16 cellular contexts compared by ENCODE assay signal in the genomic region with DNA sequence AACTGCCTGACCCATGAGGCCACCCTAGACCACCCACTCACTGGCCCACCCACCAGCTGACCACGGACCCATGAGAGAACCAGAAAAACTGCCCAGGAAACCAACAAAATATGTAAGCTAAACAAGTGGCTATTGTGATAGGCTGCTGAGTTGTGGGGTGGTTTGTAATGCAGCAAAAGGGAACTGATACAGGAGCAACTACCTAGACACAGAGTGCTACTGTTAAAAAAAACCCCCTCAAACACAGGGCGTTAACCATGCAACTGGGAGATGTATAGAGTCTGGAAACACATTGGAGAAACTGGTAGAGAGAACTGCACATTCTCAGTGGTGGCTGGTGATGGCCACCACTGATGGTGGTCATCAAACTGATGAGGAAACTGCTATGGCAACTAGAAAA.
DNase-seq lines count a peak whose midpoint lies in the region; ATAC-seq, FAIRE-seq and TF ChIP-seq lines count a peak whose summit lies in the region.
"Had no signal": no experiment of that assay in that cellular context is flagged by ENCODE, and none has a peak within 500 bp of the region (broad histone marks: within the 10 kb centered on the region; RNA-seq: fewer than 3 reads in every experiment).

No MANE protein-coding gene starts in this region.

- BruUV-seq in OCI-LY7 (replicated peaks; lab: Mats Ljungman, UMichigan) = no TSS peak

- no peak overlapping the region for H3K27ac ChIP-seq in small intestine (ENCODE audit: low read depth in 1 of 2, low read length in 1 of 2)
- H3K27ac ChIP-seq in OCI-LY7 (ENCODE audit: low read depth, low read length, poor library complexity, severe bottlenecking) = no peak overlapping the region
- H3K27ac ChIP-seq: PC-9 had no signal

- DNase-seq in small intestine (no peak), ecto neural progenitor cell (ENCODE audit: low spot score) (no peak), OCI-LY7 (ENCODE audit: low spot score) (no peak)
- no peak for DNase-seq in stimulated activated CD4-positive, alpha-beta T cell treated with anti-CD3 and anti-CD28 coated beads, Interleukin-15, amount 100 ng/mL, for 24 hours
- DNase-seq: activated T-cell treated with anti-CD3 and anti-CD28 coated beads, Interleukin-2, amount 50 U/mL, for 72 hours; anterior cingulate cortex; EL; immature natural killer cell; NCI-H1105; NCI-H345; PC-9; stimulated activated CD4-positive, alpha-beta T cell treated with anti-CD3 and anti-CD28 coated beads, Interleukin-2, amount 100 ng/mL, for 24 hours had no signal

- ATAC-seq in GM18505 (IDR thresholded peaks at IDR 0.05; ENCODE audit: unreplicated experiment) (peak; percentile 98), GM19467 (IDR thresholded peaks at IDR 0.05; ENCODE audit: unreplicated experiment) (peak; percentile 92), HG02798 (IDR thresholded peaks at IDR 0.05; ENCODE audit: poor library complexity, unreplicated experiment) (peak; percentile 94), HG03432 (IDR thresholded peaks at IDR 0.05; ENCODE audit: unreplicated experiment) (peak; percentile 86)
- ATAC-seq: activated T-cell treated with anti-CD3 and anti-CD28 coated beads, Interleukin-2, amount 50 U/mL, for 72 hours had no signal

- no peaks in the 10 kb centered on the region for H3K36me3 ChIP-seq in small intestine (ENCODE audit: control insufficient read depth in 2 of 2, insufficient read depth in 2 of 2, low read length in 2 of 2)
- H3K36me3 ChIP-seq in OCI-LY7 (ENCODE audit: insufficient read depth, low read length) = no peaks in the 10 kb centered on the region

- intact Hi-C loops in OCI-LY7 (cut with micrococcal nuclease; ENCODE audit: unreplicated experiment) = no loop called here

- WGBS in small intestine, 3 donors = 66 to 85% (median 71%) methylated on average over 2 of the region's 2 CpGs

- POLR2A ChIA-PET in OCI-LY7 (lab: Charles Lee) = no interaction called here

- H3K4me1 ChIP-seq in small intestine (ENCODE audit: control insufficient read depth in 2 of 2, insufficient read depth in 1 of 2, low read depth in 1 of 2, low read length in 1 of 2) = no peaks in the 10 kb centered on the region
- H3K4me1 ChIP-seq in OCI-LY7 (ENCODE audit: insufficient read depth, low read length, poor library complexity, severe bottlenecking) = no peaks in the 10 kb centered on the region

- H4K20me1 ChIP-seq in OCI-LY7 (ENCODE audit: insufficient read depth, low read length) = no peaks in the 10 kb centered on the region

- H2AFZ ChIP-seq in OCI-LY7 (ENCODE audit: low read length) = no peak overlapping the region
- H2AFZ ChIP-seq: PC-9 had no signal

- no peak for TF ChIP-seq CTCF in OCI-LY7 (conservative IDR thresholded peaks at IDR 0.05; ENCODE audit: low read length)

- no peak for TF ChIP-seq POLR2A in GM18505 (IDR thresholded peaks at IDR 0.05; ENCODE audit: borderline replicate concordance, extremely low read depth, insufficient read depth, insufficient read length)

- H3K4me3 ChIP-seq in small intestine (ENCODE audit: low read depth in 1 of 2, low read length in 2 of 2) (no peak overlapping the region), OCI-LY7 (ENCODE audit: low read depth, low read length, poor library complexity, severe bottlenecking) (no peak overlapping the region)
- H3K4me3 ChIP-seq: PC-9 had no signal

- FAIRE-seq in small intestine (lab: Jason Lieb, UNC) = no peak

- CTCF ChIA-PET in OCI-LY7 (lab: Charles Lee; ENCODE audit: unreplicated experiment) = no interaction called here

- no peaks in the 10 kb centered on the region for H3K9me2 ChIP-seq in OCI-LY7 (ENCODE audit: insufficient read depth, low read length)

- H3K9me3 ChIP-seq in small intestine (ENCODE audit: control insufficient read depth, low read depth) (no peaks in the 10 kb centered on the region), OCI-LY7 (ENCODE audit: low read length) (no peaks in the 10 kb centered on the region)

- no peak overlapping the region for H3K4me2 ChIP-seq in OCI-LY7 (ENCODE audit: low read length)
- H3K4me2 ChIP-seq: PC-9 had no signal

- H3K79me2 ChIP-seq in OCI-LY7 (ENCODE audit: insufficient read depth, low read depth, low read length) = no peaks in the 10 kb centered on the region

- H3K27me3 ChIP-seq in small intestine (ENCODE audit: control insufficient read depth in 2 of 2, insufficient read depth in 2 of 2, low read length in 2 of 2) = no peaks in the 10 kb centered on the region
